In the genomic region with DNA sequence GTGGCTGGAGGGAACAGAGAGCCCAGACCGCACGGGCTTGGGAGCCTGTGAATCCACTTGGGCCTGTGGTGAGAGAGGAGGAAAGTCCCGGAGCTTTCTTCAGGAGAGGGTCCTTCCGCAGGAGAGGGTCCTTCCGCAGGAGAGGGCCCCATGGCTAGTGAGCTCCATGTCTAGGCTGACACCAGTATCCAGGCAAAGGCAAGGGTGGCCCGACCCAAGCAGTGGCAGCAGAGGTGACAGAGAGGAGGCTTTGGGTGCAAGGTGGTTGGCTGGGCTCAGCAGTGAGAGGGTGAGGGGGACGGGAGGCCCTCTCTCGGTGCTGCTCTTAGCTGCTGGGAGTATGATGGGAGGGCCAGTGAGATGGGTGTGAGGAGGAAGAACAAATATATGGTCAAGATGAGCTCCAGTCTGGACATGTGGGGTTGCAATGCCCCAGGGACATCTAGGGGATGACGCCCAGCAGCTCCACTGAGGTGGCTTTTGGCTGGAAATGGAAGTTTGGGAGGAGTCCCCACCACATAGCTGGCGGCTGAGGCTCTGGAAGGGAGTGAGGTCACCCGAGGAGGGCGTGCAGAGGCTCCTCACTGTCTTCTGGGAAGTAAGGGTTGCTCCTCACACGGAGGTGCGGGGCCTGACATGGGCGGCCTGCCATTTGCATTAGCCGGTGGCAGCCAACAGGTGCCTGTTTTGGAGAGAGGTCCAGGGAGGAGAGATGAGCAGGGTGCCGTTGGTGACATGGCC, we compare ENCODE assay signal across 19 cellular contexts. TPM values are rescaled to one million over a fixed set of nuclear protein-coding genes. Genes with fewer than 3 reads are reported as not detected.
DNase-seq lines count a peak whose midpoint lies in the region; ATAC-seq, FAIRE-seq and TF ChIP-seq lines count a peak whose summit lies in the region.
"Had no signal": no experiment of that assay in that cellular context is flagged by ENCODE, and none has a peak within 500 bp of the region (broad histone marks: within the 10 kb centered on the region; RNA-seq: fewer than 3 reads in every experiment).

No MANE protein-coding gene starts in this region.

- ATAC-seq in GM21528 (IDR thresholded peaks at IDR 0.05; ENCODE audit: low FRiP score, unreplicated experiment) (no peak), HG03175 (IDR thresholded peaks at IDR 0.05; ENCODE audit: unreplicated experiment) (no peak), GM19463 (IDR thresholded peaks at IDR 0.05; ENCODE audit: unreplicated experiment) (no peak)

- H3K9me3 Mint-ChIP-seq in T-helper 1 cell treated with Interleukin-12 subunit alpha and Interleukin-12 subunit beta and Interleukin-4 antibody, amounts not matched to agents 30 μg/mL and 1 μg/mL, for 36 hours: no peaks in the 10 kb centered on the region
- no peaks in the 10 kb centered on the region for H3K9me3 Mint-ChIP-seq in progenitor cell of endocrine pancreas (ENCODE audit: low read depth)
- H3K9me3 Mint-ChIP-seq: dendritic cell treated with granulocyte-macrophage colony-stimulating factor and Interleukin-4, amounts not matched to agents 40 ng/mL and 50 ng/mL, for 4 days had no signal

- peaks cover 20% of the 10 kb centered on the region for H3K36me3 Mint-ChIP-seq in T-helper 1 cell treated with Interleukin-12 subunit alpha and Interleukin-12 subunit beta and Interleukin-4 antibody, amounts not matched to agents 30 μg/mL and 1 μg/mL, for 36 hours (ENCODE audit: low read depth)
- H3K36me3 Mint-ChIP-seq in progenitor cell of endocrine pancreas (ENCODE audit: insufficient read depth): peaks cover 10% of the 10 kb centered on the region

- peak overlapping the region; percentile 52 for H3K27ac Mint-ChIP-seq in T-helper 1 cell treated with Interleukin-12 subunit alpha and Interleukin-12 subunit beta and Interleukin-4 antibody, amounts not matched to agents 30 μg/mL and 1 μg/mL, for 36 hours
- H3K27ac Mint-ChIP-seq in progenitor cell of endocrine pancreas: peak overlapping the region; percentile 46
- H3K27ac Mint-ChIP-seq: dendritic cell treated with granulocyte-macrophage colony-stimulating factor and Interleukin-4, amounts not matched to agents 40 ng/mL and 50 ng/mL, for 4 days had no signal

- FAIRE-seq in GM12891 (lab: Jason Lieb, UNC): no peak
- FAIRE-seq: H54 had no signal

- H3K4me1 Mint-ChIP-seq in T-helper 1 cell treated with Interleukin-12 subunit alpha and Interleukin-12 subunit beta and Interleukin-4 antibody, amounts not matched to agents 30 μg/mL and 1 μg/mL, for 36 hours (ENCODE audit: low read depth): peaks cover 4% of the 10 kb centered on the region
- H3K4me1 Mint-ChIP-seq in progenitor cell of endocrine pancreas (ENCODE audit: low read depth): peaks cover 2% of the 10 kb centered on the region

- no peak for DNase-seq in T-helper 1 cell
- DNase-seq in GM12891 (ENCODE audit: insufficient read length, low spot score): no peak
- peak; percentile 49 for DNase-seq in fibroblast of peridontal ligament (ENCODE audit: extremely low read depth)
- DNase-seq in progenitor cell of endocrine pancreas (ENCODE audit: low spot score, unreplicated experiment): no peak
- DNase-seq: activated CD4-positive, alpha-beta T cell treated with anti-CD3 and anti-CD28 coated beads, Interleukin-2, amount 50 U/mL, for 48 hours; activated T-cell treated with anti-CD3 and anti-CD28 coated beads, Interleukin-2, amount 50 U/mL, for 1 hour; NCI-H1048; NCI-H2029 treated with DMSO at 0.1 percent for 48 hours; NCI-H510A; RPMI8226; stimulated activated CD8-positive, alpha-beta memory T cell treated with anti-CD3 and anti-CD28 coated beads, Interleukin-4, amount 100 ng/mL, for 48 hours; testis; WERI-Rb-1 had no signal

- no peaks in the 10 kb centered on the region for H3K27me3 Mint-ChIP-seq in T-helper 1 cell treated with Interleukin-12 subunit alpha and Interleukin-12 subunit beta and Interleukin-4 antibody, amounts not matched to agents 30 μg/mL and 1 μg/mL, for 36 hours (ENCODE audit: low read depth)
- H3K27me3 Mint-ChIP-seq in progenitor cell of endocrine pancreas: no peaks in the 10 kb centered on the region
- H3K27me3 Mint-ChIP-seq: dendritic cell treated with granulocyte-macrophage colony-stimulating factor and Interleukin-4, amounts not matched to agents 40 ng/mL and 50 ng/mL, for 4 days had no signal

- TF ChIP-seq CTCF in progenitor cell of endocrine pancreas (IDR thresholded peaks at IDR 0.05; ENCODE audit: unreplicated experiment): no peak

- H3K4me3 Mint-ChIP-seq in T-helper 1 cell treated with Interleukin-12 subunit alpha and Interleukin-12 subunit beta and Interleukin-4 antibody, amounts not matched to agents 30 μg/mL and 1 μg/mL, for 36 hours: no peak overlapping the region
- H3K4me3 Mint-ChIP-seq in progenitor cell of endocrine pancreas (ENCODE audit: low read depth): no peak overlapping the region
- H3K4me3 Mint-ChIP-seq: dendritic cell treated with granulocyte-macrophage colony-stimulating factor and Interleukin-4, amounts not matched to agents 40 ng/mL and 50 ng/mL, for 4 days had no signal

- peak; percentile 20; the same call in 1 of the 2 replicates for TF ChIP-seq POLR2A in GM12891 (IDR thresholded peaks at IDR 0.05; ENCODE audit: low read depth, low read length)

TF ChIP-seq in GM12891, 5 proteins besides CTCF, POLR2A, EP300 and RAD21:
- no peak for TF ChIP-seq PAX5 (IDR thresholded peaks at IDR 0.05; ENCODE audit: insufficient read depth, low read length, severe bottlenecking)
- no peak for TF ChIP-seq POU2F2 (IDR thresholded peaks at IDR 0.05; ENCODE audit: low read depth, low read length)
- peak; percentile 9; the same call in 1 of the 2 replicates for TF ChIP-seq POLR2AphosphoS5 (IDR thresholded peaks at IDR 0.05; ENCODE audit: low read depth, low read length)
- no peak for TF ChIP-seq TAF1 (IDR thresholded peaks at IDR 0.05; ENCODE audit: low read depth, low read length)

RNA-seq across cellular contexts. Expression of gene HSD3B7, which starts 2.3 kb away (rescaled TPM):
- polyA plus RNA-seq in GM12891 (2012; ENCODE audit: low read depth, missing spikeins): 0.27 TPM
- total RNA-seq in progenitor cell of endocrine pancreas: 4.6 and 5.5 TPM in 2 replicates

RNA-seq across cellular contexts. Expression of gene SETD1A, which starts 25.2 kb away (rescaled TPM):
- 10.9 TPM for polyA plus RNA-seq in GM12891 (2012; ENCODE audit: low read depth, missing spikeins)
- 25.4 and 27.7 TPM in 2 replicates for total RNA-seq in progenitor cell of endocrine pancreas

RNA-seq across cellular contexts. Expression of gene STX1B, which starts 27.7 kb away (rescaled TPM):
- polyA plus RNA-seq in GM12891 (2012; ENCODE audit: low read depth, missing spikeins): 0.76 TPM
- total RNA-seq in progenitor cell of endocrine pancreas: 1.0 and 1.6 TPM in 2 replicates

RNA-seq across cellular contexts. Expression of gene ORAI3, which starts 33.9 kb away (rescaled TPM):
- 18.0 TPM for polyA plus RNA-seq in GM12891 (2012; ENCODE audit: low read depth, missing spikeins)
- total RNA-seq in progenitor cell of endocrine pancreas: 19.1 and 19.5 TPM in 2 replicates

RNA-seq across cellular contexts. Expression of gene STX4, which starts 50.6 kb away (rescaled TPM):
- 33.7 TPM for polyA plus RNA-seq in GM12891 (2012; ENCODE audit: low read depth, missing spikeins)
- total RNA-seq in progenitor cell of endocrine pancreas: 49.4 and 50.3 TPM in 2 replicates
